ENCODE assay signal across 12 cellular contexts in genomic region chr11:6656581-6656915, GRCh38. TPM values are rescaled to one million over a fixed set of nuclear protein-coding genes. Genes with fewer than 3 reads are reported as not detected.
DNase-seq lines count a peak whose midpoint lies in the region; ATAC-seq and TF ChIP-seq lines count a peak whose summit lies in the region.
"Had no signal": no experiment of that assay in that cellular context is flagged by ENCODE, and none has a peak within 500 bp of the region (broad histone marks: within the 10 kb centered on the region; RNA-seq: fewer than 3 reads in every experiment).

No MANE protein-coding gene starts in this region.

- H3F3A ChIP-seq in smooth muscle cell (ENCODE audit: low read depth), result no peaks in the 10 kb centered on the region

- H3K79me2 ChIP-seq in smooth muscle cell (ENCODE audit: low read depth), result peaks cover 13% of the 10 kb centered on the region

- peak overlapping the region; percentile 85 for H2AFZ ChIP-seq in smooth muscle cell (ENCODE audit: low read depth)

- H3K36me3 Mint-ChIP-seq in activated CD4-positive, alpha-beta T cell treated with anti-CD3 and anti-CD28 coated beads, Interleukin-2, amount 10 ng/mL, durations not matched to agents 24 days and 14 days (ENCODE audit: low read depth), result peaks cover 3% of the 10 kb centered on the region
- no peaks in the 10 kb centered on the region for H3K36me3 Mint-ChIP-seq in WTC11

- WGBS in smooth muscle cell (ENCODE audit: low lambda C conversion rate), result 60% methylated on average over 4 of the region's 4 CpGs

- peak overlapping the region; percentile 58 for H3K4me3 ChIP-seq in iPS-18a (ENCODE audit: low read length)
- peak overlapping the region; percentile 65 for H3K4me3 ChIP-seq in smooth muscle cell

- H3K27me3 ChIP-seq in iPS-18a (ENCODE audit: control insufficient read depth, insufficient read depth, low read length) (peaks cover 29% of the 10 kb centered on the region), smooth muscle cell (ENCODE audit: low read depth) (no peaks in the 10 kb centered on the region)

- peaks cover 20% of the 10 kb centered on the region for H4K20me1 ChIP-seq in smooth muscle cell (ENCODE audit: low read depth)

- H3K4me1 Mint-ChIP-seq in activated CD4-positive, alpha-beta T cell treated with anti-CD3 and anti-CD28 coated beads, Interleukin-2, amount 10 ng/mL, durations not matched to agents 24 days and 14 days, result peaks cover 5% of the 10 kb centered on the region
- peaks cover 11% of the 10 kb centered on the region for H3K4me1 Mint-ChIP-seq in WTC11

- H3K4me1 ChIP-seq in iPS-18a (ENCODE audit: control insufficient read depth, low read depth, low read length) (peaks cover 9% of the 10 kb centered on the region), smooth muscle cell (ENCODE audit: low read depth) (peaks cover 6% of the 10 kb centered on the region)

- H3K4me2 ChIP-seq in smooth muscle cell, result peak overlapping the region; percentile 85

- H3K9ac ChIP-seq in iPS-18a (ENCODE audit: low read length), result no peak overlapping the region
- no peak overlapping the region for H3K9ac ChIP-seq in smooth muscle cell (ENCODE audit: low read depth)

- TF ChIP-seq CTCF in WTC11 (IDR thresholded peaks at IDR 0.05) (no peak), smooth muscle cell (IDR thresholded peaks at IDR 0.05; ENCODE audit: borderline replicate concordance, insufficient read depth, poor library complexity, severe bottlenecking) (no peak)

- peaks cover 16% of the 10 kb centered on the region for H3K27me3 Mint-ChIP-seq in activated CD4-positive, alpha-beta T cell treated with anti-CD3 and anti-CD28 coated beads, Interleukin-2, amount 10 ng/mL, durations not matched to agents 24 days and 14 days
- peaks cover 19% of the 10 kb centered on the region for H3K27me3 Mint-ChIP-seq in WTC11 (ENCODE audit: low read depth)

- intact Hi-C loops in activated CD4-positive, alpha-beta T cell treated with anti-CD3 and anti-CD28 coated beads, Interleukin-2, amount 10 ng/mL, durations not matched to agents 24 days and 14 days (cut with micrococcal nuclease), result no loop called here

- H3K9me3 Mint-ChIP-seq in activated CD4-positive, alpha-beta T cell treated with anti-CD3 and anti-CD28 coated beads, Interleukin-2, amount 10 ng/mL, durations not matched to agents 24 days and 14 days, result no peaks in the 10 kb centered on the region
- H3K9me3 Mint-ChIP-seq in WTC11, result no peaks in the 10 kb centered on the region

- H3K36me3 ChIP-seq in iPS-18a (ENCODE audit: control insufficient read depth, low read depth, low read length) (no peaks in the 10 kb centered on the region), smooth muscle cell (ENCODE audit: low read depth) (no peaks in the 10 kb centered on the region)

- CTCF ChIA-PET in WTC11 (lab: Charles Lee), result interaction anchor here (2.3 kb wide), 1 partner anchor 11 kb away, joined by 14 read pairs; no protein-coding TSS in a partner anchor

- no peak for ATAC-seq in WTC11
- ATAC-seq: Panc1 had no signal

- no peak for DNase-seq in activated CD4-positive, alpha-beta T cell treated with anti-CD3 and anti-CD28 coated beads, Interleukin-2, amount 10 ng/mL, durations not matched to agents 24 days and 14 days
- DNase-seq in activated CD4-positive, alpha-beta T cell treated with anti-CD3 and anti-CD28 coated beads for 1 hour, result no peak
- no peak for DNase-seq in WTC11 (ENCODE audit: low spot score)
- DNase-seq in smooth muscle cell (lab: John Stamatoyannopoulos, UW; ENCODE audit: unreplicated experiment), result no peak
- no peak for DNase-seq in cerebellar cortex (ENCODE audit: low spot score)
- DNase-seq in NCI-H1417 (lab: John Stamatoyannopoulos, UW), result no peak
- no peak for DNase-seq in T-helper 9 cell
- DNase-seq: activated CD4-positive, CD25-positive, alpha-beta regulatory T cell; NCI-H187 had no signal

- peak overlapping the region; percentile 74 for H3K4me3 Mint-ChIP-seq in activated CD4-positive, alpha-beta T cell treated with anti-CD3 and anti-CD28 coated beads, Interleukin-2, amount 10 ng/mL, durations not matched to agents 24 days and 14 days
- peak overlapping the region; percentile 79 for H3K4me3 Mint-ChIP-seq in WTC11

- H3K9me3 ChIP-seq in iPS-18a (ENCODE audit: control insufficient read depth, low read depth, low read length), result no peaks in the 10 kb centered on the region
- no peaks in the 10 kb centered on the region for H3K9me3 ChIP-seq in smooth muscle cell (replicated peaks; ENCODE audit: low read depth)

- no peak overlapping the region for H3K27ac ChIP-seq in iPS-18a (ENCODE audit: low read length)
- no peak overlapping the region for H3K27ac ChIP-seq in smooth muscle cell (ENCODE audit: low read depth)
- H3K27ac ChIP-seq: HL-60 had no signal

- H3K27ac Mint-ChIP-seq in activated CD4-positive, alpha-beta T cell treated with anti-CD3 and anti-CD28 coated beads, Interleukin-2, amount 10 ng/mL, durations not matched to agents 24 days and 14 days, result no peak overlapping the region
- H3K27ac Mint-ChIP-seq in WTC11, result no peak overlapping the region

- POLR2A ChIA-PET in WTC11 (lab: Charles Lee), result no interaction called here

TF ChIP-seq in WTC11, 78 proteins besides CTCF, POLR2A, EP300 and RAD21:
- TF ChIP-seq ZNF219 (CRISPR knock-in tag; IDR thresholded peaks at IDR 0.05; ENCODE audit: borderline replicate concordance) (no peak), IRF2 (CRISPR knock-in tag; IDR thresholded peaks at IDR 0.05; ENCODE audit: borderline replicate concordance, low read depth) (no peak), MXD4 (CRISPR knock-in tag; IDR thresholded peaks at IDR 0.05; ENCODE audit: borderline replicate concordance) (no peak)
- TF ChIP-seq, protein P1, sequence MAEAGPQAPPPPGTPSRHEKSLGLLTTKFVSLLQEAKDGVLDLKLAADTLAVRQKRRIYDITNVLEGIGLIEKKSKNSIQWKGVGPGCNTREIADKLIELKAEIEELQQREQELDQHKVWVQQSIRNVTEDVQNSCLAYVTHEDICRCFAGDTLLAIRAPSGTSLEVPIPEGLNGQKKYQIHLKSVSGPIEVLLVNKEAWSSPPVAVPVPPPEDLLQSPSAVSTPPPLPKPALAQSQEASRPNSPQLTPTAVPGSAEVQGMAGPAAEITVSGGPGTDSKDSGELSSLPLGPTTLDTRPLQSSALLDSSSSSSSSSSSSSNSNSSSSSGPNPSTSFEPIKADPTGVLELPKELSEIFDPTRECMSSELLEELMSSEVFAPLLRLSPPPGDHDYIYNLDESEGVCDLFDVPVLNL (CRISPR knock-in tag; IDR thresholded peaks at IDR 0.05; ENCODE audit: borderline replicate concordance, low read depth), result no peak

RNA-seq across cellular contexts. Expression of gene DCHS1, which starts 0.9 kb away (rescaled TPM):
- 0.35 and 0.36 TPM in 2 replicates for total RNA-seq in activated CD4-positive, alpha-beta T cell treated with anti-CD3 and anti-CD28 coated beads, Interleukin-2, amount 10 ng/mL, durations not matched to agents 24 days and 14 days
- 11.5 to 14.2 TPM (median 12.6 TPM) in 3 replicates for total RNA-seq in WTC11 (2021)
- 25.1 and 34.2 TPM in 2 replicates for total RNA-seq in smooth muscle cell
- 21.0 and 24.5 TPM in 2 replicates for polyA plus RNA-seq in smooth muscle cell

RNA-seq across cellular contexts. Expression of gene MRPL17, which starts 26.6 kb away (rescaled TPM):
- 135 and 146 TPM in 2 replicates for total RNA-seq in activated CD4-positive, alpha-beta T cell treated with anti-CD3 and anti-CD28 coated beads, Interleukin-2, amount 10 ng/mL, durations not matched to agents 24 days and 14 days
- 68.1 to 77.1 TPM (median 70.1 TPM) in 3 replicates for total RNA-seq in WTC11 (2021)
- total RNA-seq in smooth muscle cell, result 64.0 and 132 TPM in 2 replicates
- 77.4 and 98.4 TPM in 2 replicates for polyA plus RNA-seq in smooth muscle cell

RNA-seq across cellular contexts. Expression of gene TPP1, which starts 37.3 kb away (rescaled TPM):
- 32.2 and 35.2 TPM in 2 replicates for total RNA-seq in activated CD4-positive, alpha-beta T cell treated with anti-CD3 and anti-CD28 coated beads, Interleukin-2, amount 10 ng/mL, durations not matched to agents 24 days and 14 days
- 36.2 to 51.4 TPM (median 44.8 TPM) in 3 replicates for total RNA-seq in WTC11 (2021)
- 21.6 and 37.3 TPM in 2 replicates for total RNA-seq in smooth muscle cell
- polyA plus RNA-seq in smooth muscle cell, result 54.1 and 55.4 TPM in 2 replicates

RNA-seq across cellular contexts. Expression of gene TAF10, which starts 44.5 kb away (rescaled TPM):
- 140 and 141 TPM in 2 replicates for total RNA-seq in activated CD4-positive, alpha-beta T cell treated with anti-CD3 and anti-CD28 coated beads, Interleukin-2, amount 10 ng/mL, durations not matched to agents 24 days and 14 days
- 165 to 186 TPM (median 178 TPM) in 3 replicates for total RNA-seq in WTC11 (2021)
- total RNA-seq in smooth muscle cell, result 67.9 and 83.3 TPM in 2 replicates
- polyA plus RNA-seq in smooth muscle cell, result 373 and 378 TPM in 2 replicates

RNA-seq across cellular contexts. Expression of gene ILK, which starts 53.0 kb away (rescaled TPM):
- total RNA-seq in activated CD4-positive, alpha-beta T cell treated with anti-CD3 and anti-CD28 coated beads, Interleukin-2, amount 10 ng/mL, durations not matched to agents 24 days and 14 days, result 89.6 and 92.4 TPM in 2 replicates
- total RNA-seq in WTC11 (2021), result 97.7 to 112 TPM (median 110 TPM) in 3 replicates
- total RNA-seq in smooth muscle cell, result 138 and 166 TPM in 2 replicates
- polyA plus RNA-seq in smooth muscle cell, result 236 and 238 TPM in 2 replicates
